8 cellular contexts compared by ENCODE assay signal in the genomic region with DNA sequence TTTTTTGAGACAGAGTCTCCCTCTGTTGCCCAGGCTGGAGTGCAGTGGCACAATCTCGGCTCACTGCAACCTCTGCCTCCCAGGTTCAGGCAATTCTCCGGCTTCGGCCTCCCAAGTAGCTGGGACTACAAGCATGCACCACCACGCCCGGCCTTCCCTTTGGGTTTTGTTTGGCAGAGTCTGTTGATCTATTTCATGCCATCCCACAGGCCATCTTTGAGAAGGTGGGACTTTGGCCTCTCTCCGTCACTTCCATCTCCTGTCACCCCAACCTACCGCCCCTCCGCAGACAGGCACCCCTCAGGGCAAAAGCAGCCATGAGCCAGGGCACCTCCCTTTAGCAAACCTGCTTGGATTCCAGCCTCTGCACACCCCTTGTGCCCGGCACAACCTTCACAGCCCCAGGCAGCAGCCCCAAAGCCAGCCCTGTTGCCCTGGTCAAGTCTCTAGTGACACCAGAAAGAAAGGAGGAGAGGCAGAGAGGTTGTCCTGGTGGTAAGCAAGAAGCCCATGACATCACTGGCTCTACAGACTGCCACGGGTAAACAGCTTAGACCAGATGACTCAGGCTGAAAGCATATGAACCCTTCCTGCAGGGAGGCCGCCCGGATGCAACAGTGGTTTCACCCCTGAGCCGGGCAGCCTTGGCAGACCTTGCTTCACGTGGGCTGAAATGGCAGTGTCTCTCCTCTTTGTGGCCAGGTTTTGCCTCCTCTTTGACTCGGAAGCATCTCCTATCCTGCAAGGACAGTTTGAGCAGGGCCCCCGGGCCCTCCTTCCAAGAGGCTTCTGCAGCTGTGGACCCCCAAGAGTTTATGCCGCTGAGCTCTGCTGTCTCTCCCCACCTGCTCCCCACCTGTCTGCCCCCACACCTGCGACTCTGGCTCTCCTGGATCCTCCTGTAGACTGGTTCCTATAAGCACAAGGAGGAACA. TPM values are rescaled to one million over a fixed set of nuclear protein-coding genes. Genes with fewer than 3 reads are reported as not detected.
DNase-seq lines count a peak whose midpoint lies in the region; ATAC-seq, FAIRE-seq and TF ChIP-seq lines count a peak whose summit lies in the region.

No MANE protein-coding gene starts in this region.

- H3K4me3 ChIP-seq in BJ (ENCODE audit: low read depth, low read length) (peak overlapping the region; percentile 9; the same call in 1 of the 2 replicates), HCT116 (replicated peaks in 1 of 2; ENCODE audit: low read depth in 1 of 2, low read length in 2 of 2) (peak overlapping the region in 1 of 2 experiments; percentile 27; a peak in 3 of 4 replicates), SJCRH30 (peak overlapping the region; percentile 39), GM12878 (no peak overlapping the region), keratinocyte (ENCODE audit: control insufficient read depth in 2 of 3, extremely low read depth in 1 of 3, insufficient read depth in 2 of 3, low read depth in 1 of 3, low read length in 3 of 3) (no peak overlapping the region)

- H4K20me1 ChIP-seq in HCT116 (ENCODE audit: insufficient read depth) (no peaks in the 10 kb centered on the region), GM12878 (ENCODE audit: control insufficient read depth, insufficient read depth) (no peaks in the 10 kb centered on the region), keratinocyte (ENCODE audit: control insufficient read depth, extremely low read depth, insufficient read depth, low read length) (no peaks in the 10 kb centered on the region)

- H3K36me3 ChIP-seq in BJ (ENCODE audit: control insufficient read depth, insufficient read depth, low read length) (no peaks in the 10 kb centered on the region), HCT116 (ENCODE audit: control insufficient read depth in 1 of 2, insufficient read depth in 2 of 2, low read length in 2 of 2) (no peaks in the 10 kb centered on the region), SJCRH30 (no peaks in the 10 kb centered on the region), GM12878 (ENCODE audit: control insufficient read depth in 2 of 2, insufficient read depth in 2 of 2, low read length in 1 of 2) (no peaks in the 10 kb centered on the region), keratinocyte (ENCODE audit: control insufficient read depth in 2 of 2, extremely low read depth in 1 of 2, insufficient read depth in 2 of 2, low read length in 2 of 2) (no peaks in the 10 kb centered on the region)

- SMC1A ChIA-PET in GM12878 (lab: Charles Lee; ENCODE audit: uncharacterized antibody, unreplicated experiment): no interaction called here

- H3K9ac ChIP-seq in HCT116 (ENCODE audit: low read length) (peak overlapping the region; percentile 48), GM12878 (ENCODE audit: control insufficient read depth, insufficient read depth, low read length) (no peak overlapping the region), keratinocyte (ENCODE audit: control insufficient read depth, extremely low read depth, insufficient read depth, low read length) (no peak overlapping the region)

- no TSS peak for BruUV-seq in HCT116 (replicated peaks; lab: Mats Ljungman, UMichigan)
- no TSS peak for BruUV-seq in GM12878 (replicated peaks; lab: Mats Ljungman, UMichigan)

- H3K9me3 ChIP-seq in HCT116 (ENCODE audit: control insufficient read depth in 1 of 2, insufficient read depth in 1 of 2, low read depth in 1 of 2, low read length in 2 of 2) (no peaks in the 10 kb centered on the region), SJCRH30 (replicated peaks) (no peaks in the 10 kb centered on the region), GM12878 (replicated peaks; ENCODE audit: control insufficient read depth, insufficient read depth, low read length) (no peaks in the 10 kb centered on the region), keratinocyte (ENCODE audit: control insufficient read depth, low read depth, low read length) (no peaks in the 10 kb centered on the region)

- H2AFZ ChIP-seq in HCT116 (ENCODE audit: low read depth, low read length, poor library complexity, severe bottlenecking): peak overlapping the region; percentile 68
- no peak overlapping the region; the same call in 1 of the 2 replicates for H2AFZ ChIP-seq in GM12878 (ENCODE audit: control insufficient read depth, low read depth, low read length)
- H2AFZ ChIP-seq in keratinocyte (ENCODE audit: control insufficient read depth, low read length): peak overlapping the region; percentile 82

- TF ChIP-seq CTCF in BJ (IDR thresholded peaks at IDR 0.05; ENCODE audit: insufficient read depth, low read depth, low read length) (peak; percentile 7; the same call in 1 of the 2 replicates), HCT116 (IDR thresholded peaks at IDR 0.05 in 2 of 3, conservative IDR thresholded peaks at IDR 0.05 in 1 of 3; ENCODE audit: borderline replicate concordance in 1 of 3, insufficient read depth in 1 of 3, low read depth in 2 of 3, low read length in 2 of 3) (no peak), GM12878 (IDR thresholded peaks at IDR 0.05 in 2 of 3, conservative IDR thresholded peaks at IDR 0.05 in 1 of 3; ENCODE audit: control insufficient read depth in 2 of 3, extremely low read depth in 1 of 3, insufficient read depth in 1 of 3, low read depth in 3 of 3, low read length in 3 of 3) (no peak), keratinocyte (optimal IDR thresholded peaks at IDR 0.05 in 1 of 3, IDR thresholded peaks at IDR 0.05 in 1 of 3, conservative IDR thresholded peaks at IDR 0.05 in 1 of 3; ENCODE audit: extremely low read depth in 1 of 3, insufficient read depth in 2 of 3, low read length in 3 of 3) (no peak)

- H3K27ac ChIP-seq in HCT116 (ENCODE audit: low read depth, low read length) (peak overlapping the region; percentile 40; the same call in 1 of the 2 replicates), SJCRH30 (peak overlapping the region; percentile 78), GM12878 (ENCODE audit: control insufficient read depth, insufficient read depth) (no peak overlapping the region), keratinocyte (ENCODE audit: control insufficient read depth, insufficient read depth, low read length) (peak overlapping the region; percentile 33)

- peak overlapping the region; percentile 71 for H3K4me2 ChIP-seq in HCT116 (ENCODE audit: low read length)
- H3K4me2 ChIP-seq in GM12878 (ENCODE audit: control insufficient read depth, insufficient read depth): no peak overlapping the region
- peak overlapping the region; percentile 49 for H3K4me2 ChIP-seq in keratinocyte (ENCODE audit: control insufficient read depth, extremely low read depth, insufficient read depth, low read depth, low read length)

- intact Hi-C loops in HCT116 (cut with micrococcal nuclease): no loop called here
- intact Hi-C loops in GM12878 (cut with micrococcal nuclease; ENCODE audit: unreplicated experiment): no loop called here

- TF ChIP-seq EP300 in GM12878 (IDR thresholded peaks at IDR 0.05; ENCODE audit: borderline replicate concordance in 1 of 2, control insufficient read depth in 1 of 2, low read depth in 2 of 2, low read length in 2 of 2): no peak

- TF ChIP-seq POLR2A in HCT116 (IDR thresholded peaks at IDR 0.05; ENCODE audit: borderline replicate concordance, extremely low read depth, insufficient read depth, insufficient read length) (no peak), GM12878 (IDR thresholded peaks at IDR 0.05; ENCODE audit: low read depth, low read length) (no peak)

- H3K9me1 ChIP-seq in keratinocyte (ENCODE audit: control insufficient read depth, extremely low read depth, insufficient read depth, low read length): peaks cover 3% of the 10 kb centered on the region

- H3K27me3 ChIP-seq in BJ (ENCODE audit: control insufficient read depth, insufficient read depth, low read length) (no peaks in the 10 kb centered on the region), HCT116 (ENCODE audit: insufficient read depth, low read length) (no peaks in the 10 kb centered on the region), SJCRH30 (no peaks in the 10 kb centered on the region), GM12878 (replicated peaks in 1 of 2; ENCODE audit: control insufficient read depth in 2 of 2, insufficient read depth in 2 of 2, low read length in 1 of 2) (no peaks in the 10 kb centered on the region; a peak in 3 of 4 replicates), keratinocyte (ENCODE audit: control insufficient read depth, extremely low read depth, insufficient read depth, low read length) (peaks cover 17% of the 10 kb centered on the region)

- ATAC-seq in HCT116 (peak; percentile 82), GM12878 (peak; percentile 99), HG02981 (IDR thresholded peaks at IDR 0.05; ENCODE audit: unreplicated experiment) (no peak)

- H3K4me1 ChIP-seq in HCT116 (ENCODE audit: control insufficient read depth in 1 of 2, insufficient read depth in 2 of 2, low read length in 2 of 2): peaks cover 26 to 79% of the 10 kb centered on the region in 2 experiments
- H3K4me1 ChIP-seq in SJCRH30: peaks cover 42% of the 10 kb centered on the region
- H3K4me1 ChIP-seq in GM12878 (ENCODE audit: control insufficient read depth, insufficient read depth, low read length): peaks cover 3% of the 10 kb centered on the region; the same call in 1 of the 2 replicates
- peaks cover 15% of the 10 kb centered on the region for H3K4me1 ChIP-seq in keratinocyte (ENCODE audit: control insufficient read depth, extremely low read depth, insufficient read depth, low read length)

- H3K79me2 ChIP-seq in HCT116 (ENCODE audit: insufficient read depth, low read length): no peaks in the 10 kb centered on the region
- no peaks in the 10 kb centered on the region for H3K79me2 ChIP-seq in GM12878 (ENCODE audit: control insufficient read depth, insufficient read depth, low read length)
- H3K79me2 ChIP-seq in keratinocyte (ENCODE audit: control insufficient read depth, insufficient read depth, low read length): no peaks in the 10 kb centered on the region

- dilution Hi-C loops in keratinocyte (cut with MboI; ENCODE audit: extremely low pct_ligation_motif_present, low sequenced_read_pairs): no loop called here

- 40% methylated on average over 18 of the region's 18 CpGs for WGBS in GM12878 (ENCODE audit: insufficient coverage, insufficient replicate concordance, low lambda C conversion rate, missing lambda C conversion rate)

- no peaks in the 10 kb centered on the region for H3K9me2 ChIP-seq in HCT116 (ENCODE audit: insufficient read depth)

- TF ChIP-seq RAD21 in HCT116 (IDR thresholded peaks at IDR 0.05; ENCODE audit: low read depth): no peak
- TF ChIP-seq RAD21 in GM12878 (IDR thresholded peaks at IDR 0.05; ENCODE audit: insufficient read depth, low read depth, low read length): no peak

- POLR2A ChIA-PET in BJ (lab: Charles Lee): interaction anchor here (1.2 kb wide), 1 partner anchor 10 kb away, joined by 3 read pairs; no protein-coding TSS in a partner anchor
- POLR2A ChIA-PET in HCT116 (lab: Charles Lee): interaction anchor here (0.9 to 2.2 kb wide), 3 partner anchors 9 to 10 kb away, joined by 4 to 12 read pairs (median 4); a partner anchor contains a TSS
- POLR2A ChIA-PET in GM12878 (lab: Charles Lee): no interaction called here

- in situ Hi-C loops in GM12878 (cut with MboI): no loop called here

- FAIRE-seq in GM12878 (lab: Jason Lieb, UNC): no peak
- peak; percentile 95 for FAIRE-seq in keratinocyte (lab: Jason Lieb, UNC)

- DNase-seq in BJ (ENCODE audit: low read depth) (peak; percentile 74), HCT116 (ENCODE audit: low read depth, low spot score) (peak; percentile 80), SJCRH30 (peak; percentile 91), GM12878 (ENCODE audit: low read depth, low spot score) (peak; percentile 45), keratinocyte (ENCODE audit: low read depth, low spot score) (peak; percentile 48), putamen (ENCODE audit: low spot score) (no peak)
- DNase-seq in stimulated activated CD4-positive, alpha-beta T cell treated with anti-CD3 and anti-CD28 coated beads, Interleukin-4, amount 100 ng/mL, for 24 hours: peak; percentile 50

- CTCF ChIA-PET in BJ (lab: Yijun Ruan, JAX): interaction anchor here (1.2 to 2.2 kb wide), 3 partner anchors 12 to 68 kb away, joined by 3 to 10 read pairs (median 8); no protein-coding TSS in a partner anchor
- CTCF ChIA-PET in HCT116 (lab: Charles Lee): interaction anchor here (1.6 kb wide), 1 partner anchor 68 kb away, joined by 6 read pairs; no protein-coding TSS in a partner anchor
- CTCF ChIA-PET in GM12878 (lab: Yijun Ruan, JAX): interaction anchor here (0.6 to 0.7 kb wide), 2 partner anchors 437 to 587 kb away, joined by 3 read pairs; no protein-coding TSS in a partner anchor

- RAD21 ChIA-PET in HCT116 (lab: Charles Lee; ENCODE audit: low non-redundant PET in 1 of 2, low total read pairs in 2 of 2, uncharacterized antibody in 2 of 2, unreplicated experiment in 2 of 2): interaction anchor here in 1 of 2 experiments (0.7 kb wide), 1 partner anchor 47 kb away, joined by 3 read pairs; no protein-coding TSS in a partner anchor
- RAD21 ChIA-PET in GM12878 (lab: Charles Lee; ENCODE audit: unreplicated experiment): no interaction called here

RNA-seq across cellular contexts. Expression of a gene that starts 8.1 kb away (rescaled TPM):
- 319 and 361 TPM in 2 replicates for polyA plus RNA-seq in BJ (2011; rRNA removed)
- 119 and 190 TPM in 2 replicates for polyA minus RNA-seq in BJ (2011; rRNA and poly(A)+ RNA removed)
- 64.8 TPM for total RNA-seq in HCT116 (2021; ENCODE audit: unreplicated experiment)
- polyA plus RNA-seq in HCT116 (2012): 42.7 and 52.9 TPM in 2 replicates
- total RNA-seq in SJCRH30 (2014; rRNA removed; shearing (Covaris generic)): 65.6 and 66.9 TPM in 2 replicates
- not detected in 2 replicates for total RNA-seq in GM12878 (2013; cell fraction: nucleolus; rRNA removed)
- not detected in 2 replicates for total RNA-seq in GM12878 (2014; rRNA removed)
- not detected in 2 replicates for total RNA-seq in GM12878 (2014; rRNA removed; fragmentation: Illumina TruSeq; extraction: Trizol)
- 0.41 and 0.64 TPM in 2 replicates for total RNA-seq in GM12878 (2021)
- not detected for polyA plus RNA-seq in GM12878 (2011; ENCODE audit: low read depth)
- polyA plus RNA-seq in GM12878 (2011; rRNA removed): 0.03 TPM in 1 of 2 replicates, not detected in the other
- polyA plus RNA-seq in GM12878 (2011; cell fraction: cytosol; rRNA removed): 0.02 TPM in 1 of 2 replicates, not detected in the other
- polyA plus RNA-seq in GM12878 (2011; cell fraction: nucleus; rRNA removed): not detected in 2 replicates
- not detected in 2 replicates for polyA plus RNA-seq in GM12878 (2012)
- polyA plus RNA-seq in GM12878 (2014; fragmentation: Illumina TruSeq; extraction: Trizol): not detected in 2 replicates
- polyA plus RNA-seq in GM12878 (2014; fragmentation: Nextera tagmentation; extraction: Ambion mirVana): not detected
- polyA plus RNA-seq in GM12878 (2014; rRNA removed): not detected in 2 replicates
- under 1 TPM in 1 of 2 experiments, not detected in 1; 0.04 TPM for polyA plus RNA-seq in GM12878 (2016; fragmentation: Nextera tagmentation; extraction: Ambion mirVana)
- not detected in 2 replicates for polyA minus RNA-seq in GM12878 (2011; rRNA and poly(A)+ RNA removed)
- not detected in 2 replicates for polyA minus RNA-seq in GM12878 (2011; cell fraction: cytosol; rRNA and poly(A)+ RNA removed)
- polyA minus RNA-seq in GM12878 (2011; cell fraction: nucleus; rRNA and poly(A)+ RNA removed): not detected in 2 replicates
- 1.2 to 5.7 TPM (median 2.3 TPM) in 3 replicates for polyA plus RNA-seq in keratinocyte
- 37.8 TPM for polyA plus RNA-seq in keratinocyte (2011; ENCODE audit: low read depth)
- 6.4 and 7.2 TPM in 2 replicates for polyA plus RNA-seq in keratinocyte (2011; cell fraction: cytosol; rRNA removed)
- 20.7 and 20.9 TPM in 2 replicates for polyA plus RNA-seq in keratinocyte (2011; cell fraction: nucleus; rRNA removed)
- polyA plus RNA-seq in keratinocyte (2012; ENCODE audit: low replicate concordance): 5.5 and 31.7 TPM in 2 replicates
- polyA minus RNA-seq in keratinocyte: 2.7 to 5.9 TPM (median 4.7 TPM) in 3 replicates
- polyA minus RNA-seq in keratinocyte (2011; cell fraction: cytosol; rRNA and poly(A)+ RNA removed): 5.0 TPM
- polyA minus RNA-seq in keratinocyte (2011; cell fraction: nucleus; rRNA and poly(A)+ RNA removed): 9.7 and 14.5 TPM in 2 replicates

RNA-seq across cellular contexts. Expression of a gene that starts 30.3 kb away (rescaled TPM):
- polyA plus RNA-seq in BJ (2011; rRNA removed) (0.13 and 0.15 TPM in 2 replicates), GM12878 (2011; rRNA removed) (not detected in 2 replicates), GM12878 (2014; fragmentation: Illumina TruSeq; extraction: Trizol) (not detected in 2 replicates), GM12878 (2014; fragmentation: Nextera tagmentation; extraction: Ambion mirVana) (not detected), GM12878 (2014; rRNA removed) (not detected in 2 replicates), GM12878 (2016; fragmentation: Nextera tagmentation; extraction: Ambion mirVana) (not detected), keratinocyte (not detected in 3 replicates)
- polyA minus RNA-seq in BJ (2011; rRNA and poly(A)+ RNA removed): 0.66 and 1.1 TPM in 2 replicates
- total RNA-seq in HCT116 (2021; ENCODE audit: unreplicated experiment) (1.9 TPM), GM12878 (2014; rRNA removed) (not detected in 2 replicates), GM12878 (2014; rRNA removed; fragmentation: Illumina TruSeq; extraction: Trizol) (not detected in 2 replicates), GM12878 (2021) (not detected in 2 replicates)
- 0.13 and 0.22 TPM in 2 replicates for polyA plus RNA-seq in HCT116 (2012)
- total RNA-seq in SJCRH30 (2014; rRNA removed; shearing (Covaris generic)): 1.3 TPM in 2 replicates
- total RNA-seq in GM12878 (2013; cell fraction: nucleolus; rRNA removed): not detected in 2 replicates
- not detected for polyA plus RNA-seq in GM12878 (2011; ENCODE audit: low read depth)
- not detected in 2 replicates for polyA plus RNA-seq in GM12878 (2011; cell fraction: cytosol; rRNA removed)
- not detected in 2 replicates for polyA plus RNA-seq in GM12878 (2011; cell fraction: nucleus; rRNA removed)
- polyA plus RNA-seq in GM12878 (2012): not detected in 2 replicates
- polyA minus RNA-seq in GM12878 (2011; rRNA and poly(A)+ RNA removed): not detected in 2 replicates
- polyA minus RNA-seq in GM12878 (2011; cell fraction: cytosol; rRNA and poly(A)+ RNA removed): not detected in 2 replicates
- not detected in 2 replicates for polyA minus RNA-seq in GM12878 (2011; cell fraction: nucleus; rRNA and poly(A)+ RNA removed)
- polyA plus RNA-seq in keratinocyte (2011; ENCODE audit: low read depth): 1.2 TPM
- not detected in 2 replicates for polyA plus RNA-seq in keratinocyte (2011; cell fraction: cytosol; rRNA removed)
- 0.08 and 0.24 TPM in 2 replicates for polyA plus RNA-seq in keratinocyte (2011; cell fraction: nucleus; rRNA removed)
- polyA plus RNA-seq in keratinocyte (2012; ENCODE audit: low replicate concordance): 0.28 TPM in 1 of 2 replicates, not detected in the other
- polyA minus RNA-seq in keratinocyte: not detected in 3 replicates
- not detected for polyA minus RNA-seq in keratinocyte (2011; cell fraction: cytosol; rRNA and poly(A)+ RNA removed)
- polyA minus RNA-seq in keratinocyte (2011; cell fraction: nucleus; rRNA and poly(A)+ RNA removed): 0.62 TPM in 1 of 2 replicates, not detected in the other

RNA-seq across cellular contexts. Expression of a gene that starts 46.4 kb away (rescaled TPM):
- polyA plus RNA-seq in BJ (2011; rRNA removed): 39.0 and 102 TPM in 2 replicates
- 21.7 and 22.3 TPM in 2 replicates for polyA minus RNA-seq in BJ (2011; rRNA and poly(A)+ RNA removed)
- total RNA-seq in HCT116 (2021; ENCODE audit: unreplicated experiment): 389 TPM
- 454 and 562 TPM in 2 replicates for polyA plus RNA-seq in HCT116 (2012)
- 140 and 142 TPM in 2 replicates for total RNA-seq in SJCRH30 (2014; rRNA removed; shearing (Covaris generic))
- 2.4 and 4.0 TPM in 2 replicates for total RNA-seq in GM12878 (2013; cell fraction: nucleolus; rRNA removed)
- 1.9 and 2.2 TPM in 2 replicates for total RNA-seq in GM12878 (2014; rRNA removed)
- total RNA-seq in GM12878 (2014; rRNA removed; fragmentation: Illumina TruSeq; extraction: Trizol): 1.0 TPM in 2 replicates
- total RNA-seq in GM12878 (2021): 5.2 and 5.8 TPM in 2 replicates
- polyA plus RNA-seq in GM12878 (2011; ENCODE audit: low read depth): 1.5 TPM
- polyA plus RNA-seq in GM12878 (2011; rRNA removed): 0.82 and 2.0 TPM in 2 replicates
- polyA plus RNA-seq in GM12878 (2011; cell fraction: cytosol; rRNA removed): 3.4 and 3.5 TPM in 2 replicates
- 9.5 and 14.8 TPM in 2 replicates for polyA plus RNA-seq in GM12878 (2011; cell fraction: nucleus; rRNA removed)
- 2.0 and 2.3 TPM in 2 replicates for polyA plus RNA-seq in GM12878 (2012)
- 1.4 and 1.7 TPM in 2 replicates for polyA plus RNA-seq in GM12878 (2014; fragmentation: Illumina TruSeq; extraction: Trizol)
- under 1 TPM; 0.52 to 0.62 TPM for polyA plus RNA-seq in GM12878 (2014; fragmentation: Nextera tagmentation; extraction: Ambion mirVana)
- 1.8 and 2.7 TPM in 2 replicates for polyA plus RNA-seq in GM12878 (2014; rRNA removed)
- polyA plus RNA-seq in GM12878 (2016; fragmentation: Nextera tagmentation; extraction: Ambion mirVana): 1 to 10 TPM; 2.0 to 3.5 TPM
- polyA minus RNA-seq in GM12878 (2011; rRNA and poly(A)+ RNA removed): 2.2 and 5.8 TPM in 2 replicates
- polyA minus RNA-seq in GM12878 (2011; cell fraction: cytosol; rRNA and poly(A)+ RNA removed): 4.8 and 5.2 TPM in 2 replicates
- polyA minus RNA-seq in GM12878 (2011; cell fraction: nucleus; rRNA and poly(A)+ RNA removed): 2.2 and 2.5 TPM in 2 replicates
- 53.0 to 137 TPM (median 97.1 TPM) in 3 replicates for polyA plus RNA-seq in keratinocyte
- 16.5 TPM for polyA plus RNA-seq in keratinocyte (2011; ENCODE audit: low read depth)
- polyA plus RNA-seq in keratinocyte (2011; cell fraction: cytosol; rRNA removed): 63.1 and 93.6 TPM in 2 replicates
- 277 and 483 TPM in 2 replicates for polyA plus RNA-seq in keratinocyte (2011; cell fraction: nucleus; rRNA removed)
- polyA plus RNA-seq in keratinocyte (2012; ENCODE audit: low replicate concordance): 33.5 and 219 TPM in 2 replicates
- 91.3 to 288 TPM (median 137 TPM) in 3 replicates for polyA minus RNA-seq in keratinocyte
- 237 TPM for polyA minus RNA-seq in keratinocyte (2011; cell fraction: cytosol; rRNA and poly(A)+ RNA removed)
- polyA minus RNA-seq in keratinocyte (2011; cell fraction: nucleus; rRNA and poly(A)+ RNA removed): 457 and 590 TPM in 2 replicates

Comparison
In these comparisons a context has a peak if more than half of its experiments do, and no peak if none do; other contexts are left out.
1. H3K4me3 ChIP-seq: peak in BJ (single experiment) and SJCRH30 (single experiment); none in GM12878 (single experiment) and keratinocyte (0 of 3).
2. RNA of a gene that starts 8.1 kb away (total RNA-seq): 65.6 to 66.9 TPM in SJCRH30 and 64.8 TPM in HCT116 (single experiment); 0.41 to 0.64 TPM in GM12878; every median in the first group is over 10 times any median in the second.
3. RNA of a gene that starts 46.4 kb away (total RNA-seq): 389 TPM in HCT116 (single experiment) and 140 to 142 TPM in SJCRH30; 1.0 to 5.8 TPM in GM12878; every median in the first group is over 10 times any median in the second.